Comparison of ENCODE assay signal across 8 cellular contexts in the genomic region with DNA sequence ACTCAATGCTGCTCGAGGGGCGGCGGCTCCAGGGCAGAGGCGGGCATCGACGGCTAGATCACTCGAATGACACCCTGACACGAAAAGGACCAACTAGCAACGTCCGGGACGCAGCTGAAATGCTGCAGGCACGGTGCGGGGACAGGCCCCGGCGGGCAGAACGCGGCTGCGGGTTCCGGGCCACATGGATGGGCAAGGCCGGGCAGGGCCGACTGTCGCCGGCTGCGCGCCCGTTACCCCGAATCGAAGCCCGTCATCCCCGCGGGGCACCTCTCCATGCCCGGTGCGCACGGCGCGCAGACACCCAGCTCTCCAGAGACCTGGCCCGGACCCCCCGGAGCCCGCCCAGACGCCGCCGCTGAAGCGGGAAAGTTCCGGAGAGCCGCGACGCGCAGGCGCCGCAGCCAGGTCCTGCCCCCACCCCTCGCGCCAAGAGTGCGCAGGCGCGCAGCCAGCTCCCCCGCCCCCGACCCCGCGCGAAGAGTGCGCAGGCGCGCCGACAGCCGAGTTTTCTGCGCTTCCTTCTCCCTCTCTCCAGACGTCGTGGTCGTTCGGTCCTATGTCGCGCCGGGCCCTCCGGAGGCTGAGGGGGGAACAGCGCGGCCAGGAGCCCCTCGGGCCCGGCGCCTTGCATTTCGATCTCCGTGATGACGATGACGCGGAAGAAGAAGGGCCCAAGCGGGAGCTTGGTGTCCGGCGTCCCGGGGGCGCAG.
DNase-seq lines count a peak whose midpoint lies in the region; ATAC-seq lines count a peak whose summit lies in the region.

A gene with protein sequence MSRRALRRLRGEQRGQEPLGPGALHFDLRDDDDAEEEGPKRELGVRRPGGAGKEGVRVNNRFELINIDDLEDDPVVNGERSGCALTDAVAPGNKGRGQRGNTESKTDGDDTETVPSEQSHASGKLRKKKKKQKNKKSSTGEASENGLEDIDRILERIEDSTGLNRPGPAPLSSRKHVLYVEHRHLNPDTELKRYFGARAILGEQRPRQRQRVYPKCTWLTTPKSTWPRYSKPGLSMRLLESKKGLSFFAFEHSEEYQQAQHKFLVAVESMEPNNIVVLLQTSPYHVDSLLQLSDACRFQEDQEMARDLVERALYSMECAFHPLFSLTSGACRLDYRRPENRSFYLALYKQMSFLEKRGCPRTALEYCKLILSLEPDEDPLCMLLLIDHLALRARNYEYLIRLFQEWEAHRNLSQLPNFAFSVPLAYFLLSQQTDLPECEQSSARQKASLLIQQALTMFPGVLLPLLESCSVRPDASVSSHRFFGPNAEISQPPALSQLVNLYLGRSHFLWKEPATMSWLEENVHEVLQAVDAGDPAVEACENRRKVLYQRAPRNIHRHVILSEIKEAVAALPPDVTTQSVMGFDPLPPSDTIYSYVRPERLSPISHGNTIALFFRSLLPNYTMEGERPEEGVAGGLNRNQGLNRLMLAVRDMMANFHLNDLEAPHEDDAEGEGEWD (plus strand): TSS at position 484 of the 713 bp plus-strand sequence. CDS start 76 bp downstream, at position 560.

- ATAC-seq in GM18873 (IDR thresholded peaks at IDR 0.05; ENCODE audit: low FRiP score, unreplicated experiment) (peak; percentile 39), HG03139 (IDR thresholded peaks at IDR 0.05; ENCODE audit: unreplicated experiment) (peak; percentile 26)
- peak; percentile 46 to 55 for ATAC-seq in activated CD4-positive, CD25-positive, alpha-beta regulatory T cell treated with anti-CD3 and anti-CD28 coated beads, Interleukin-2, amount 50 U/mL, for 24 hours

- DNase-seq in ACHN (peak; percentile 87), NCI-H226 (peak; percentile 62), islet precursor cell (peak; percentile 94)
- peak; percentile 83 for DNase-seq in central memory CD4-positive, alpha-beta T cell
- peak; percentile 88 for DNase-seq in stimulated activated CD4-positive, alpha-beta T cell treated with anti-CD3 and anti-CD28 coated beads, Interleukin-12 subunit alpha, Interleukin-12 subunit beta, amount 100 ng/mL, for 4 hours

- in situ Hi-C loops in ACHN (cut with HindIII; ENCODE audit: low pct_ligation_motif_present, low pct_unique_long_range_greater_than_20kb, low sequenced_read_pairs) = no loop called here

Comparison
In these comparisons a context has a peak if more than half of its experiments do, and no peak if none do; other contexts are left out.
1. Peak in every context shown above with its lines: DNase-seq and ATAC-seq.